ENCODE assay signal across 17 cellular contexts in the genomic region with DNA sequence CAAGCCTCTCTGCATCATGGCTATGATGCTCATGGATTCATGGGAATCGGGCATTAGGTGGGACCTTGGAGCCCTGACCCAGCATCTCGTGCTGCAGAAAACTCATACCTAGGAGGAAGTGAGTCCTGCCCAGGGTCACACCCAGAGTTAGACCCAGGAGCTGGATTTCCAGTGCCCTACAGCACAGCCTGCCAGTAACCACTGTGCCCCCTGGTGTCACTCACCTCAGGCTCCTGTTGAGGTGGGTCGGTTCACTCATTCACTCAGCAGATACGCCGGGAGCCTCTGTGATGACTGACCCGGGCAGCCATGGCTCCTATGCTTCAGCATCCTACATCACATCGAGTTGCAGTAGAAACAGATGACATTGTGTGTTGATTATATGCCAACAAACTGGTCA.
"Had no signal": no experiment of that assay in that cellular context is flagged by ENCODE, and none has a peak within 500 bp of the region (broad histone marks: within the 10 kb centered on the region; RNA-seq: fewer than 3 reads in every experiment).

No MANE protein-coding gene starts in this region.

- H3K4me3 ChIP-seq: esophagus muscularis mucosa, gastrocnemius medialis, heart right ventricle, ovary, right atrium auricular region had no signal

- ATAC-seq: effector memory CD8-positive, alpha-beta T cell; gastrocnemius medialis; heart right ventricle; naive thymus-derived CD4-positive, alpha-beta T cell had no signal

- DNase-seq: effector memory CD8-positive, alpha-beta T cell; gastrocnemius medialis; heart right ventricle; hypothalamus; kidney glomerular epithelial cell; mesendoderm; naive thymus-derived CD4-positive, alpha-beta T cell; nucleus accumbens; ovary; small intestine; stimulated activated CD4-positive, alpha-beta T cell treated with anti-CD3 and anti-CD28 coated beads, Interleukin-12 subunit alpha, Interleukin-12 subunit beta, amount 100 ng/mL, for 4 hours; stimulated activated naive CD4-positive, alpha-beta T cell treated with Interleukin-2 at 50 U/mL for 16 hours; trophoblast cell had no signal

- H3K36me3 ChIP-seq: gastrocnemius medialis, ovary, right atrium auricular region had no signal

- FAIRE-seq: islet of Langerhans, small intestine had no signal

- H3K27me3 ChIP-seq: esophagus muscularis mucosa, gastrocnemius medialis, heart right ventricle, ovary, right atrium auricular region had no signal

- H3K9me3 ChIP-seq: esophagus muscularis mucosa, gastrocnemius medialis, heart right ventricle, ovary, right atrium auricular region had no signal

- H3K27ac ChIP-seq: epithelial cell of prostate, esophagus muscularis mucosa, gastrocnemius medialis, heart right ventricle, ovary, right atrium auricular region had no signal
